2 cellular contexts compared by ENCODE assay signal in the genomic region with DNA sequence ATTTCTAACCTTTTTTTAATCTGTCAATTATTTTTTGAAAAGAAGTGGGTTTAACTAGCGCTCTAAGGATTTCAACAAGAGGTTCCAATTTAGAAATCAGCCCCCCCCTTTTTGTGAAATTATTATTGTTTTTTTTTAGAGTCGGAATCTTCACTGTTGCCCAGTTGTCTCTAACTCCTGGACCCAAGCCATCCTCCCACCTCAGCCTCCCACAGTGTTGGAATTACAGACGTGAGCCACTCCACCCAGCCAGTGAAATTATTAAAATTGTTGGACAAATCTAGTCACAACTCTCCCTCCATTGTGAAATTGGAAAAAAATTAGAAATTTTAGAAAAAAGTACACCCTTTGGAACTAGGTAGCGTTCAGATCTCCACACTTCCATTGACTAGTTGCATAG.
TF ChIP-seq lines count a peak whose summit lies in the region.

No MANE protein-coding gene starts in this region.

TF ChIP-seq in SK-N-SH, 30 proteins besides CTCF, POLR2A, EP300 and RAD21 (continued from another document):
- TF ChIP-seq, protein P1, sequence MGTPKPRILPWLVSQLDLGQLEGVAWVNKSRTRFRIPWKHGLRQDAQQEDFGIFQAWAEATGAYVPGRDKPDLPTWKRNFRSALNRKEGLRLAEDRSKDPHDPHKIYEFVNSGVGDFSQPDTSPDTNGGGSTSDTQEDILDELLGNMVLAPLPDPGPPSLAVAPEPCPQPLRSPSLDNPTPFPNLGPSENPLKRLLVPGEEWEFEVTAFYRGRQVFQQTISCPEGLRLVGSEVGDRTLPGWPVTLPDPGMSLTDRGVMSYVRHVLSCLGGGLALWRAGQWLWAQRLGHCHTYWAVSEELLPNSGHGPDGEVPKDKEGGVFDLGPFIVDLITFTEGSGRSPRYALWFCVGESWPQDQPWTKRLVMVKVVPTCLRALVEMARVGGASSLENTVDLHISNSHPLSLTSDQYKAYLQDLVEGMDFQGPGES (IDR thresholded peaks at IDR 0.05; ENCODE audit: low read depth, low read length): no peak
- no peak for TF ChIP-seq TEAD4 (IDR thresholded peaks at IDR 0.05; ENCODE audit: borderline replicate concordance, insufficient read depth)
- TF ChIP-seq NRF1 (IDR thresholded peaks at IDR 0.05; ENCODE audit: low read depth, low read length): no peak
- TF ChIP-seq, protein P2, sequence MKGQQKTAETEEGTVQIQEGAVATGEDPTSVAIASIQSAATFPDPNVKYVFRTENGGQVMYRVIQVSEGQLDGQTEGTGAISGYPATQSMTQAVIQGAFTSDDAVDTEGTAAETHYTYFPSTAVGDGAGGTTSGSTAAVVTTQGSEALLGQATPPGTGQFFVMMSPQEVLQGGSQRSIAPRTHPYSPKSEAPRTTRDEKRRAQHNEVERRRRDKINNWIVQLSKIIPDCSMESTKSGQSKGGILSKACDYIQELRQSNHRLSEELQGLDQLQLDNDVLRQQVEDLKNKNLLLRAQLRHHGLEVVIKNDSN (IDR thresholded peaks at IDR 0.05; ENCODE audit: borderline replicate concordance, low read depth): no peak
- TF ChIP-seq GATA2 (CRISPR knock-in tag; IDR thresholded peaks at IDR 0.05): no peak
- TF ChIP-seq MXI1 (IDR thresholded peaks at IDR 0.05; ENCODE audit: low read depth, low read length): no peak
- TF ChIP-seq YY1 (IDR thresholded peaks at IDR 0.05; ENCODE audit: low read depth): no peak

TF ChIP-seq in SK-N-SH treated with all-trans-retinoic acid at 6 μM for 48 hours, 23 proteins besides CTCF, POLR2A, EP300 and RAD21 (continued from another document):
- TF ChIP-seq, protein P3, sequence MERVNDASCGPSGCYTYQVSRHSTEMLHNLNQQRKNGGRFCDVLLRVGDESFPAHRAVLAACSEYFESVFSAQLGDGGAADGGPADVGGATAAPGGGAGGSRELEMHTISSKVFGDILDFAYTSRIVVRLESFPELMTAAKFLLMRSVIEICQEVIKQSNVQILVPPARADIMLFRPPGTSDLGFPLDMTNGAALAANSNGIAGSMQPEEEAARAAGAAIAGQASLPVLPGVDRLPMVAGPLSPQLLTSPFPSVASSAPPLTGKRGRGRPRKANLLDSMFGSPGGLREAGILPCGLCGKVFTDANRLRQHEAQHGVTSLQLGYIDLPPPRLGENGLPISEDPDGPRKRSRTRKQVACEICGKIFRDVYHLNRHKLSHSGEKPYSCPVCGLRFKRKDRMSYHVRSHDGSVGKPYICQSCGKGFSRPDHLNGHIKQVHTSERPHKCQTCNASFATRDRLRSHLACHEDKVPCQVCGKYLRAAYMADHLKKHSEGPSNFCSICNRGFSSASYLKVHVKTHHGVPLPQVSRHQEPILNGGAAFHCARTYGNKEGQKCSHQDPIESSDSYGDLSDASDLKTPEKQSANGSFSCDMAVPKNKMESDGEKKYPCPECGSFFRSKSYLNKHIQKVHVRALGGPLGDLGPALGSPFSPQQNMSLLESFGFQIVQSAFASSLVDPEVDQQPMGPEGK (CRISPR knock-in tag; IDR thresholded peaks at IDR 0.05; ENCODE audit: borderline replicate concordance): no peak
- TF ChIP-seq PPARA (CRISPR knock-in tag; IDR thresholded peaks at IDR 0.05; ENCODE audit: borderline replicate concordance) (no peak), TOX (CRISPR knock-in tag; IDR thresholded peaks at IDR 0.05; ENCODE audit: borderline replicate concordance) (no peak), ZC3H10 (CRISPR knock-in tag; IDR thresholded peaks at IDR 0.05) (no peak), ZFP3 (CRISPR knock-in tag; IDR thresholded peaks at IDR 0.05) (no peak)
- TF ChIP-seq, protein P4, sequence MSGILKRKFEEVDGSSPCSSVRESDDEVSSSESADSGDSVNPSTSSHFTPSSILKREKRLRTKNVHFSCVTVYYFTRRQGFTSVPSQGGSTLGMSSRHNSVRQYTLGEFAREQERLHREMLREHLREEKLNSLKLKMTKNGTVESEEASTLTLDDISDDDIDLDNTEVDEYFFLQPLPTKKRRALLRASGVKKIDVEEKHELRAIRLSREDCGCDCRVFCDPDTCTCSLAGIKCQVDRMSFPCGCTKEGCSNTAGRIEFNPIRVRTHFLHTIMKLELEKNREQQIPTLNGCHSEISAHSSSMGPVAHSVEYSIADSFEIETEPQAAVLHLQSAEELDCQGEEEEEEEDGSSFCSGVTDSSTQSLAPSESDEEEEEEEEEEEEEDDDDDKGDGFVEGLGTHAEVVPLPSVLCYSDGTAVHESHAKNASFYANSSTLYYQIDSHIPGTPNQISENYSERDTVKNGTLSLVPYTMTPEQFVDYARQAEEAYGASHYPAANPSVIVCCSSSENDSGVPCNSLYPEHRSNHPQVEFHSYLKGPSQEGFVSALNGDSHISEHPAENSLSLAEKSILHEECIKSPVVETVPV (CRISPR knock-in tag; IDR thresholded peaks at IDR 0.05): no peak
- TF ChIP-seq, protein P5, sequence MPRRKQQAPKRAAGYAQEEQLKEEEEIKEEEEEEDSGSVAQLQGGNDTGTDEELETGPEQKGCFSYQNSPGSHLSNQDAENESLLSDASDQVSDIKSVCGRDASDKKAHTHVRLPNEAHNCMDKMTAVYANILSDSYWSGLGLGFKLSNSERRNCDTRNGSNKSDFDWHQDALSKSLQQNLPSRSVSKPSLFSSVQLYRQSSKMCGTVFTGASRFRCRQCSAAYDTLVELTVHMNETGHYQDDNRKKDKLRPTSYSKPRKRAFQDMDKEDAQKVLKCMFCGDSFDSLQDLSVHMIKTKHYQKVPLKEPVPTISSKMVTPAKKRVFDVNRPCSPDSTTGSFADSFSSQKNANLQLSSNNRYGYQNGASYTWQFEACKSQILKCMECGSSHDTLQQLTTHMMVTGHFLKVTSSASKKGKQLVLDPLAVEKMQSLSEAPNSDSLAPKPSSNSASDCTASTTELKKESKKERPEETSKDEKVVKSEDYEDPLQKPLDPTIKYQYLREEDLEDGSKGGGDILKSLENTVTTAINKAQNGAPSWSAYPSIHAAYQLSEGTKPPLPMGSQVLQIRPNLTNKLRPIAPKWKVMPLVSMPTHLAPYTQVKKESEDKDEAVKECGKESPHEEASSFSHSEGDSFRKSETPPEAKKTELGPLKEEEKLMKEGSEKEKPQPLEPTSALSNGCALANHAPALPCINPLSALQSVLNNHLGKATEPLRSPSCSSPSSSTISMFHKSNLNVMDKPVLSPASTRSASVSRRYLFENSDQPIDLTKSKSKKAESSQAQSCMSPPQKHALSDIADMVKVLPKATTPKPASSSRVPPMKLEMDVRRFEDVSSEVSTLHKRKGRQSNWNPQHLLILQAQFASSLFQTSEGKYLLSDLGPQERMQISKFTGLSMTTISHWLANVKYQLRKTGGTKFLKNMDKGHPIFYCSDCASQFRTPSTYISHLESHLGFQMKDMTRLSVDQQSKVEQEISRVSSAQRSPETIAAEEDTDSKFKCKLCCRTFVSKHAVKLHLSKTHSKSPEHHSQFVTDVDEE (CRISPR knock-in tag; IDR thresholded peaks at IDR 0.05): no peak
